In the genomic region with DNA sequence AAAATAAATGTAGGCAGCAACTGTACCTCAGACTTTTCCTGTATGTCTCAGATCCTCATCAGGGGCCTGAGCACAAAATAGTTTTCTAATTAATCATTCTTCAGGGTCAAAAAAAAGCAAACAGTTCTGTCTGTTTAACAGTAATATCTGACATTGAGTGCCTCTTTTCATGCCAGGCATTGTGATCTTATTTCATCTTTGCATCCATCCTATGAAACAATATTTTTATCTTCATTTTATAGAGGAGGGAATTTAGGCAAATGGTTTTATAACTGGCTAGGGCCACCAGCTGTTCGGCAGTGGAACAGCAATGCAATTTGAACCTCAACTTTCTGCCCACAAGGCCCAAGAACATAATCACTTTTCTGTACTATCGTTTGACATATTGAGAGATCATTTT, we compare ENCODE assay signal across 12 cellular contexts.
A peak's percentile ranks its signal among the peaks of the same experiment; 100 is the strongest.
DNase-seq lines count a peak whose midpoint lies in the region; ATAC-seq and TF ChIP-seq lines count a peak whose summit lies in the region.
"Had no signal": no experiment of that assay in that cellular context is flagged by ENCODE, and none has a peak within 500 bp of the region (broad histone marks: within the 10 kb centered on the region; RNA-seq: fewer than 3 reads in every experiment).

No MANE protein-coding gene starts in this region.

- no peak for ATAC-seq in T-cell (replicated peaks in 1 of 4)
- ATAC-seq: natural killer cell treated with Interleukin-12 subunit alpha and Interleukin-12 subunit beta and Interleukin-15 and Interleukin-18, amount 100 ng/mL, for 72 hours had no signal

- peaks cover 22% of the 10 kb centered on the region for H3K36me3 Mint-ChIP-seq in osteocyte (ENCODE audit: unreplicated experiment)
- H3K36me3 Mint-ChIP-seq in T-cell = peaks cover 49% of the 10 kb centered on the region
- H3K36me3 Mint-ChIP-seq: activated naive CD4-positive, alpha-beta T cell treated with anti-CD3 and anti-CD28 coated beads, Interleukin-2, amount 10 ng/mL, durations not matched to agents 7 days and 5 days had no signal

- peak; percentile 49 for TF ChIP-seq CTCF in GM10266 (IDR thresholded peaks at IDR 0.05; ENCODE audit: control insufficient read depth, insufficient read depth, low read depth, missing control alignments)
- peak in 52 of 56 donors; percentile 15 to 62 (median 40) for TF ChIP-seq CTCF in dorsolateral prefrontal cortex (IDR thresholded peaks at IDR 0.05 in 54 of 56, conservative IDR thresholded peaks at IDR 0.05 in 2 of 56; ENCODE audit: low read depth in 1 of 56, partially characterized antibody in 56 of 56)
- peak; percentile 64 for TF ChIP-seq CTCF in osteocyte (IDR thresholded peaks at IDR 0.05)

- no peak overlapping the region for H3K4me3 ChIP-seq in dorsolateral prefrontal cortex

- intact Hi-C loops in dorsolateral prefrontal cortex (cut with DNase I) = loop anchor here in 1 of 2 donors (5.0 to 10.0 kb wide), 3 partner anchors 107 to 184 kb away; a partner anchor contains a TSS

- H3K27ac Mint-ChIP-seq in osteocyte (ENCODE audit: unreplicated experiment) (no peak overlapping the region), T-cell (no peak overlapping the region)
- H3K27ac Mint-ChIP-seq: activated naive CD4-positive, alpha-beta T cell treated with anti-CD3 and anti-CD28 coated beads, Interleukin-2, amount 10 ng/mL, durations not matched to agents 7 days and 5 days; natural killer cell treated with Interleukin-12 subunit alpha and Interleukin-12 subunit beta and Interleukin-15 and Interleukin-18, amount 100 ng/mL, for 72 hours had no signal

- H3K4me3 Mint-ChIP-seq in osteocyte (ENCODE audit: unreplicated experiment) (no peak overlapping the region), T-cell (no peak overlapping the region)
- H3K4me3 Mint-ChIP-seq: activated naive CD4-positive, alpha-beta T cell treated with anti-CD3 and anti-CD28 coated beads, Interleukin-2, amount 10 ng/mL, durations not matched to agents 7 days and 5 days; natural killer cell treated with Interleukin-12 subunit alpha and Interleukin-12 subunit beta and Interleukin-15 and Interleukin-18, amount 100 ng/mL, for 72 hours; WTC11 had no signal

- H3K27me3 Mint-ChIP-seq in osteocyte (ENCODE audit: unreplicated experiment) (no peaks in the 10 kb centered on the region), T-cell (no peaks in the 10 kb centered on the region)
- H3K27me3 Mint-ChIP-seq: activated naive CD4-positive, alpha-beta T cell treated with anti-CD3 and anti-CD28 coated beads, Interleukin-2, amount 10 ng/mL, durations not matched to agents 7 days and 5 days; natural killer cell treated with Interleukin-12 subunit alpha and Interleukin-12 subunit beta and Interleukin-15 and Interleukin-18, amount 100 ng/mL, for 72 hours had no signal

- POLR2A ChIA-PET in T-cell (lab: Charles Lee) = no interaction called here

- H3K4me1 Mint-ChIP-seq in osteocyte (ENCODE audit: unreplicated experiment) (peaks cover 14% of the 10 kb centered on the region), T-cell (no peaks in the 10 kb centered on the region)

- CTCF ChIA-PET in T-cell (lab: Charles Lee) = interaction anchor here in 1 of 2 donors (0.6 kb wide), 1 partner anchor 16 kb away, joined by 6 read pairs; no protein-coding TSS in a partner anchor

- no peak overlapping the region for H3K27ac ChIP-seq in dorsolateral prefrontal cortex

- DNase-seq in GM10266 (ENCODE audit: extremely low spot score) (no peak), M059J (ENCODE audit: low read depth) (peak; percentile 43), dorsolateral prefrontal cortex (no peak), osteocyte (ENCODE audit: extremely low spot score, unreplicated experiment) (no peak), T-cell (no peak), NCI-H1930 (lab: John Stamatoyannopoulos, UW) (no peak), NCI-H128 (lab: John Stamatoyannopoulos, UW; ENCODE audit: unreplicated experiment) (no peak)
- no peak for DNase-seq in stimulated activated CD4-positive, alpha-beta T cell treated with anti-CD3 and anti-CD28 coated beads, Interleukin-4, amount 100 ng/mL, for 24 hours
- DNase-seq: activated naive CD4-positive, alpha-beta T cell treated with anti-CD3 and anti-CD28 coated beads, Interleukin-2, amount 10 ng/mL, durations not matched to agents 7 days and 5 days; glutamatergic neuron had no signal

- H3K9me3 Mint-ChIP-seq in osteocyte (ENCODE audit: unreplicated experiment) (peaks cover 29% of the 10 kb centered on the region), T-cell (no peaks in the 10 kb centered on the region)
- H3K9me3 Mint-ChIP-seq: activated naive CD4-positive, alpha-beta T cell treated with anti-CD3 and anti-CD28 coated beads, Interleukin-2, amount 10 ng/mL, durations not matched to agents 7 days and 5 days; natural killer cell treated with Interleukin-12 subunit alpha and Interleukin-12 subunit beta and Interleukin-15 and Interleukin-18, amount 100 ng/mL, for 72 hours had no signal

- no peaks in the 10 kb centered on the region for H3K27me3 ChIP-seq in dorsolateral prefrontal cortex
